ENCODE assay signal across 10 cellular contexts in the genomic region with DNA sequence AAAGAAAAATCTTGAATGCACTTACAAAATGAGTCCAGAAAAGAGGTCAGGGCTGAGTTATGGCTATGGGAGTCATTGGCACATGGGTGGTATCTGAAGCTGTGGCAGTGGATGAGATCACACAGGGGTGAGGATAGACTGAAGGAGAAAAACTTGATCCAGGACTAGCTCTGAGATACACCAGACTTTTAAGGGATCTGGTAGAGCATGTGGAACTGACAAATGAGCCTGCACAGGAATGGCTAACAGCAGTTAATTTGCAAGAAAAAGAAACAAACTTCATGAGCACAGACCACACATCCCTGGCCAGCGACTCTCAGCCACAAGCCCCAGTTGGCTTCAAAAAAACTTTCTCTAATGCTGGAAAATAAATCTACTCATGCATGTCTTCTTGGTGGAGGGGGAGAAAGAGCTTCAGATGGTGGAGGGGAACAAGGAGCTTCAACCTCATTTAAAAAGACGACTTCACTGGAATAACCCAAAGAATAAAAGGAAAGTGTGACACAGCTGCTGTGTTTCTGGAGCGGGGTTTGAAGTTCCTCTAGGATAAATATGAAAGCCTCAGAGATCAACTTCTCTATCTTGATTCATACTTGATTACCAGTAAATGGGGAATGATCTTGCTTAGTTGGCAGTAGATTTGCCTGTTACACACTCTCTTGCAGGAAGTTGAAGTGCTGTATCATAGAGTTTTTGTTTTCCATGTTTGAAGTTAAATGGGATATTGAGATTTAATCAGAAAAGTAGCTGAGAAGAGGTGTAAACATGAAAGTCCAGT. TPM values are rescaled to one million over a fixed set of nuclear protein-coding genes. Genes with fewer than 3 reads are reported as not detected.
DNase-seq lines count a peak whose midpoint lies in the region; ATAC-seq and TF ChIP-seq lines count a peak whose summit lies in the region.
"Had no signal": no experiment of that assay in that cellular context is flagged by ENCODE, and none has a peak within 500 bp of the region (broad histone marks: within the 10 kb centered on the region; RNA-seq: fewer than 3 reads in every experiment).

No MANE protein-coding gene starts in this region.

- intact Hi-C loops in activated naive CD4-positive, alpha-beta T cell treated with anti-CD3 and anti-CD28 coated beads for 36 hours (cut with micrococcal nuclease): loop anchor here (1.0 kb wide), 1 partner anchor 16 kb away; no protein-coding TSS in a partner anchor
- intact Hi-C loops in activated T-helper 1 cell treated with anti-CD3 and anti-CD28 coated beads, Interleukin-12 subunit alpha, Interleukin-12 subunit beta, Interleukin-2, Interleukin-4 antibody, amounts not matched to agents 30 ng/mL and 10 ng/mL and 1 ng/mL, durations not matched to agents 14 hours and 24 hours and 36 hours (cut with micrococcal nuclease): loop anchor here (1.0 kb wide), 1 partner anchor 7 kb away; no protein-coding TSS in a partner anchor
- intact Hi-C loops in upper lobe of right lung (cut with DNase I): no loop called here

- H3K9me3 ChIP-seq in upper lobe of right lung: no peaks in the 10 kb centered on the region

- H3K27ac ChIP-seq in upper lobe of right lung: peak overlapping the region; percentile 2

- peaks cover 44% of the 10 kb centered on the region for H3K4me1 ChIP-seq in upper lobe of right lung

- peaks cover 54% of the 10 kb centered on the region for H3K36me3 Mint-ChIP-seq in activated naive CD4-positive, alpha-beta T cell treated with anti-CD3 and anti-CD28 coated beads for 36 hours (ENCODE audit: low read depth)
- peaks cover 51% of the 10 kb centered on the region for H3K36me3 Mint-ChIP-seq in activated T-helper 1 cell treated with anti-CD3 and anti-CD28 coated beads, Interleukin-12 subunit alpha, Interleukin-12 subunit beta, Interleukin-2, Interleukin-4 antibody, amounts not matched to agents 30 ng/mL and 10 ng/mL and 1 ng/mL, durations not matched to agents 14 hours and 24 hours and 36 hours (ENCODE audit: low read depth)
- H3K36me3 Mint-ChIP-seq in memory B cell: peaks cover 44% of the 10 kb centered on the region

- peaks cover 4% of the 10 kb centered on the region for H3K36me3 ChIP-seq in upper lobe of right lung

- H3K9me3 Mint-ChIP-seq in activated naive CD4-positive, alpha-beta T cell treated with anti-CD3 and anti-CD28 coated beads for 36 hours: no peaks in the 10 kb centered on the region
- no peaks in the 10 kb centered on the region for H3K9me3 Mint-ChIP-seq in activated T-helper 1 cell treated with anti-CD3 and anti-CD28 coated beads, Interleukin-12 subunit alpha, Interleukin-12 subunit beta, Interleukin-2, Interleukin-4 antibody, amounts not matched to agents 30 ng/mL and 10 ng/mL and 1 ng/mL, durations not matched to agents 14 hours and 24 hours and 36 hours
- H3K9me3 Mint-ChIP-seq in memory B cell: no peaks in the 10 kb centered on the region

- H3K4me1 Mint-ChIP-seq in activated naive CD4-positive, alpha-beta T cell treated with anti-CD3 and anti-CD28 coated beads for 36 hours (ENCODE audit: low read depth): peaks cover 89% of the 10 kb centered on the region
- peaks cover 90% of the 10 kb centered on the region for H3K4me1 Mint-ChIP-seq in activated T-helper 1 cell treated with anti-CD3 and anti-CD28 coated beads, Interleukin-12 subunit alpha, Interleukin-12 subunit beta, Interleukin-2, Interleukin-4 antibody, amounts not matched to agents 30 ng/mL and 10 ng/mL and 1 ng/mL, durations not matched to agents 14 hours and 24 hours and 36 hours (ENCODE audit: low read depth)
- H3K4me1 Mint-ChIP-seq in memory B cell: peaks cover 62% of the 10 kb centered on the region

- H3K27me3 Mint-ChIP-seq in activated naive CD4-positive, alpha-beta T cell treated with anti-CD3 and anti-CD28 coated beads for 36 hours (ENCODE audit: low read depth): no peaks in the 10 kb centered on the region
- no peaks in the 10 kb centered on the region for H3K27me3 Mint-ChIP-seq in activated T-helper 1 cell treated with anti-CD3 and anti-CD28 coated beads, Interleukin-12 subunit alpha, Interleukin-12 subunit beta, Interleukin-2, Interleukin-4 antibody, amounts not matched to agents 30 ng/mL and 10 ng/mL and 1 ng/mL, durations not matched to agents 14 hours and 24 hours and 36 hours (ENCODE audit: insufficient read depth)
- no peaks in the 10 kb centered on the region for H3K27me3 Mint-ChIP-seq in memory B cell

- H3K27me3 ChIP-seq in upper lobe of right lung: no peaks in the 10 kb centered on the region

- CTCF ChIA-PET in activated naive CD4-positive, alpha-beta T cell treated with anti-CD3 and anti-CD28 coated beads for 36 hours (lab: Charles Lee): interaction anchor here (0.7 to 1.2 kb wide), 6 partner anchors 9 to 567 kb away, joined by 3 to 4 read pairs (median 3); no protein-coding TSS in a partner anchor

- ATAC-seq in memory B cell (ENCODE audit: low read depth) (no peak), upper lobe of right lung (peak; percentile 40), GM21528 (IDR thresholded peaks at IDR 0.05; ENCODE audit: low FRiP score, unreplicated experiment) (no peak), GM18868 (IDR thresholded peaks at IDR 0.05; ENCODE audit: unreplicated experiment) (no peak)

- no peak overlapping the region for H3K4me3 Mint-ChIP-seq in activated naive CD4-positive, alpha-beta T cell treated with anti-CD3 and anti-CD28 coated beads for 36 hours
- H3K4me3 Mint-ChIP-seq in activated T-helper 1 cell treated with anti-CD3 and anti-CD28 coated beads, Interleukin-12 subunit alpha, Interleukin-12 subunit beta, Interleukin-2, Interleukin-4 antibody, amounts not matched to agents 30 ng/mL and 10 ng/mL and 1 ng/mL, durations not matched to agents 14 hours and 24 hours and 36 hours: peak overlapping the region; percentile 25
- peak overlapping the region; percentile 28 for H3K4me3 Mint-ChIP-seq in memory B cell

- H3K27ac Mint-ChIP-seq in activated naive CD4-positive, alpha-beta T cell treated with anti-CD3 and anti-CD28 coated beads for 36 hours: peak overlapping the region; percentile 81
- H3K27ac Mint-ChIP-seq in activated T-helper 1 cell treated with anti-CD3 and anti-CD28 coated beads, Interleukin-12 subunit alpha, Interleukin-12 subunit beta, Interleukin-2, Interleukin-4 antibody, amounts not matched to agents 30 ng/mL and 10 ng/mL and 1 ng/mL, durations not matched to agents 14 hours and 24 hours and 36 hours: peak overlapping the region; percentile 73
- peak overlapping the region; percentile 48 for H3K27ac Mint-ChIP-seq in memory B cell

- DNase-seq in activated naive CD4-positive, alpha-beta T cell treated with anti-CD3 and anti-CD28 coated beads for 36 hours: no peak
- no peak for DNase-seq in activated naive CD4-positive, alpha-beta T cell treated with anti-CD3 and anti-CD28 coated beads, Interleukin-2, amount 50 U/mL, for 16 hours
- DNase-seq in activated T-helper 1 cell treated with anti-CD3 and anti-CD28 coated beads, Interleukin-12 subunit alpha, Interleukin-12 subunit beta, Interleukin-2, Interleukin-4 antibody, amounts not matched to agents 30 ng/mL and 10 ng/mL and 1 ng/mL, durations not matched to agents 14 hours and 24 hours and 36 hours (ENCODE audit: low spot score): no peak
- DNase-seq in memory B cell (ENCODE audit: low spot score in 2 of 2) (no peak), upper lobe of right lung (no peak)
- no peak for DNase-seq in stimulated activated CD4-positive, alpha-beta T cell treated with anti-CD3 and anti-CD28 coated beads, Interleukin-2, amount 100 ng/mL, for 48 hours
- DNase-seq: activated CD4-positive, alpha-beta T cell treated with anti-CD3 and anti-CD28 coated beads for 4 hours; NCI-H510A had no signal

- H3K4me3 ChIP-seq in upper lobe of right lung: no peak overlapping the region

- TF ChIP-seq CTCF in upper lobe of right lung (IDR thresholded peaks at IDR 0.05): no peak

RNA-seq across cellular contexts. Expression of a gene that starts 33.7 kb away (rescaled TPM):
- 100 to 1,000 TPM; 141 to 142 TPM for total RNA-seq in activated naive CD4-positive, alpha-beta T cell treated with anti-CD3 and anti-CD28 coated beads for 36 hours
- 214 and 219 TPM in 2 replicates for total RNA-seq in activated T-helper 1 cell treated with anti-CD3 and anti-CD28 coated beads, Interleukin-12 subunit alpha, Interleukin-12 subunit beta, Interleukin-2, Interleukin-4 antibody, amounts not matched to agents 30 ng/mL and 10 ng/mL and 1 ng/mL, durations not matched to agents 14 hours and 24 hours and 36 hours
- total RNA-seq in upper lobe of right lung: 22.4 TPM
